Comparison of ENCODE assay signal across 21 cellular contexts in genomic region chrX:151346931-151347543, GRCh38. TPM values are rescaled to one million over a fixed set of nuclear protein-coding genes. Genes with fewer than 3 reads are reported as not detected.
DNase-seq lines count a peak whose midpoint lies in the region; ATAC-seq and TF ChIP-seq lines count a peak whose summit lies in the region.
"Had no signal": no experiment of that assay in that cellular context is flagged by ENCODE, and none has a peak within 500 bp of the region (broad histone marks: within the 10 kb centered on the region; RNA-seq: fewer than 3 reads in every experiment).

No MANE protein-coding gene starts in this region.

- H3K27me3 Mint-ChIP-seq in activated naive CD8-positive, alpha-beta T cell treated with anti-CD3 and anti-CD28 coated beads, Interleukin-2, amount 50 U/mL, for 24 hours, result peaks cover 12% of the 10 kb centered on the region
- H3K27me3 Mint-ChIP-seq in activated naive CD8-positive, alpha-beta T cell treated with anti-CD3 and anti-CD28 coated beads for 36 hours, result peaks cover 14% of the 10 kb centered on the region
- no peaks in the 10 kb centered on the region for H3K27me3 Mint-ChIP-seq in neural progenitor cell (ENCODE audit: insufficient read depth, low read depth)

- no peak overlapping the region for H3K4me3 ChIP-seq in neural progenitor cell
- no peak overlapping the region for H3K4me3 ChIP-seq in upper lobe of right lung
- no peak overlapping the region for H3K4me3 ChIP-seq in esophagus muscularis mucosa
- H3K4me3 ChIP-seq: A549; BLaER1 treated with 17β-estradiol and CSF1 and Interleukin-3, amounts not matched to agents 10 nM and 100 nM; HAP-1 had no signal

- no peak overlapping the region for H3K27ac Mint-ChIP-seq in activated naive CD8-positive, alpha-beta T cell treated with anti-CD3 and anti-CD28 coated beads, Interleukin-2, amount 50 U/mL, for 24 hours
- H3K27ac Mint-ChIP-seq in activated naive CD8-positive, alpha-beta T cell treated with anti-CD3 and anti-CD28 coated beads for 36 hours, result no peak overlapping the region
- no peak overlapping the region for H3K27ac Mint-ChIP-seq in neural progenitor cell
- H3K27ac Mint-ChIP-seq: CD4-positive, alpha-beta T cell; CD8-positive, alpha-beta memory T cell; HFFc6 had no signal

- H3F3A ChIP-seq in neural progenitor cell (ENCODE audit: low read depth), result peaks cover 5% of the 10 kb centered on the region

- H3K4me2 ChIP-seq in neural progenitor cell, result peak overlapping the region; percentile 35
- H3K4me2 ChIP-seq: A549; BLaER1 treated with 17β-estradiol and CSF1 and Interleukin-3, amounts not matched to agents 10 nM and 100 nM had no signal

- H3K36me3 Mint-ChIP-seq in activated naive CD8-positive, alpha-beta T cell treated with anti-CD3 and anti-CD28 coated beads, Interleukin-2, amount 50 U/mL, for 24 hours (ENCODE audit: low read depth), result no peaks in the 10 kb centered on the region
- no peaks in the 10 kb centered on the region for H3K36me3 Mint-ChIP-seq in activated naive CD8-positive, alpha-beta T cell treated with anti-CD3 and anti-CD28 coated beads for 36 hours
- H3K36me3 Mint-ChIP-seq in neural progenitor cell, result no peaks in the 10 kb centered on the region
- H3K36me3 Mint-ChIP-seq: CD14-positive monocyte; CD8-positive, alpha-beta memory T cell had no signal

- peak overlapping the region; percentile 84 for H3K27ac ChIP-seq in neural progenitor cell
- H3K27ac ChIP-seq in upper lobe of right lung, result no peak overlapping the region
- H3K27ac ChIP-seq in esophagus muscularis mucosa (replicated peaks in 1 of 4), result no peak overlapping the region
- H3K27ac ChIP-seq: 22Rv1; A549; BLaER1 treated with 17β-estradiol and CSF1 and Interleukin-3, amounts not matched to agents 10 nM and 100 nM had no signal

- H3K27me3 ChIP-seq in neural progenitor cell (no peaks in the 10 kb centered on the region), upper lobe of right lung (no peaks in the 10 kb centered on the region), esophagus muscularis mucosa (no peaks in the 10 kb centered on the region)
- H3K27me3 ChIP-seq: BE2C had no signal

- H3K9me3 Mint-ChIP-seq in activated naive CD8-positive, alpha-beta T cell treated with anti-CD3 and anti-CD28 coated beads, Interleukin-2, amount 50 U/mL, for 24 hours, result no peaks in the 10 kb centered on the region
- peaks cover 2% of the 10 kb centered on the region for H3K9me3 Mint-ChIP-seq in activated naive CD8-positive, alpha-beta T cell treated with anti-CD3 and anti-CD28 coated beads for 36 hours
- H3K9me3 Mint-ChIP-seq in neural progenitor cell, result no peaks in the 10 kb centered on the region
- H3K9me3 Mint-ChIP-seq: CD4-positive, alpha-beta T cell; CD8-positive, alpha-beta memory T cell; HFFc6 had no signal

- H3K9me3 ChIP-seq in neural progenitor cell (ENCODE audit: low read depth) (no peaks in the 10 kb centered on the region), upper lobe of right lung (no peaks in the 10 kb centered on the region), esophagus muscularis mucosa (no peaks in the 10 kb centered on the region)
- H3K9me3 ChIP-seq: A549, BE2C, HAP-1 had no signal

- peak; percentile 33 for ATAC-seq in activated naive CD8-positive, alpha-beta T cell treated with anti-CD3 and anti-CD28 coated beads, Interleukin-2, amount 50 U/mL, for 24 hours
- no peak for ATAC-seq in upper lobe of right lung
- ATAC-seq: A549 had no signal

- no peak overlapping the region for H3K9ac ChIP-seq in neural progenitor cell
- H3K9ac ChIP-seq: BLaER1 treated with 17β-estradiol and CSF1 and Interleukin-3, amounts not matched to agents 10 nM and 100 nM had no signal

- H3K36me3 ChIP-seq in neural progenitor cell (no peaks in the 10 kb centered on the region), upper lobe of right lung (no peaks in the 10 kb centered on the region), esophagus muscularis mucosa (no peaks in the 10 kb centered on the region)
- H3K36me3 ChIP-seq: BE2C; BLaER1 treated with 17β-estradiol and CSF1 and Interleukin-3, amounts not matched to agents 10 nM and 100 nM; HAP-1 had no signal

- no peaks in the 10 kb centered on the region for H4K20me1 ChIP-seq in neural progenitor cell (ENCODE audit: low read depth)
- H4K20me1 ChIP-seq: BLaER1 treated with 17β-estradiol and CSF1 and Interleukin-3, amounts not matched to agents 10 nM and 100 nM had no signal

- H3K79me2 ChIP-seq in neural progenitor cell (ENCODE audit: low read depth), result no peaks in the 10 kb centered on the region

- peaks cover 2% of the 10 kb centered on the region for H3K4me1 Mint-ChIP-seq in activated naive CD8-positive, alpha-beta T cell treated with anti-CD3 and anti-CD28 coated beads, Interleukin-2, amount 50 U/mL, for 24 hours
- H3K4me1 Mint-ChIP-seq in activated naive CD8-positive, alpha-beta T cell treated with anti-CD3 and anti-CD28 coated beads for 36 hours, result peaks cover 2% of the 10 kb centered on the region
- peaks cover 6% of the 10 kb centered on the region for H3K4me1 Mint-ChIP-seq in neural progenitor cell
- H3K4me1 Mint-ChIP-seq: CD14-positive monocyte; CD8-positive, alpha-beta memory T cell had no signal

- TF ChIP-seq CTCF in neural progenitor cell (IDR thresholded peaks at IDR 0.05) (no peak), upper lobe of right lung (IDR thresholded peaks at IDR 0.05) (no peak), esophagus muscularis mucosa (IDR thresholded peaks at IDR 0.05) (no peak)

- H2AFZ ChIP-seq in neural progenitor cell (replicated peaks), result no peak overlapping the region

- H3K4me3 Mint-ChIP-seq in activated naive CD8-positive, alpha-beta T cell treated with anti-CD3 and anti-CD28 coated beads, Interleukin-2, amount 50 U/mL, for 24 hours, result no peak overlapping the region
- no peak overlapping the region for H3K4me3 Mint-ChIP-seq in activated naive CD8-positive, alpha-beta T cell treated with anti-CD3 and anti-CD28 coated beads for 36 hours
- H3K4me3 Mint-ChIP-seq in neural progenitor cell, result no peak overlapping the region
- H3K4me3 Mint-ChIP-seq: CD14-positive monocyte; CD4-positive, alpha-beta T cell; CD8-positive, alpha-beta memory T cell; HFFc6 had no signal

- 41% methylated on average over 2 of the region's 2 CpGs for WGBS in esophagus muscularis mucosa

- TF ChIP-seq EP300 in esophagus muscularis mucosa (IDR thresholded peaks at IDR 0.05), result no peak

- no peak for TF ChIP-seq POLR2A in esophagus muscularis mucosa (IDR thresholded peaks at IDR 0.05; ENCODE audit: low read depth)

- H3K4me1 ChIP-seq in neural progenitor cell (peaks cover 24% of the 10 kb centered on the region), upper lobe of right lung (no peaks in the 10 kb centered on the region), esophagus muscularis mucosa (no peaks in the 10 kb centered on the region)
- H3K4me1 ChIP-seq: A549, BE2C, HAP-1 had no signal

- intact Hi-C loops in upper lobe of right lung (cut with DNase I) (no loop called here), esophagus muscularis mucosa (cut with DNase I) (no loop called here)

- DNase-seq in activated naive CD8-positive, alpha-beta T cell treated with anti-CD3 and anti-CD28 coated beads, Interleukin-2, amount 50 U/mL, for 24 hours, result no peak
- DNase-seq in activated naive CD8-positive, alpha-beta T cell treated with anti-CD3 and anti-CD28 coated beads for 36 hours, result no peak
- DNase-seq in neural progenitor cell (ENCODE audit: low spot score), result peak; percentile 63
- peak; percentile 54 for DNase-seq in retina
- DNase-seq in anterior cingulate cortex (lab: John Stamatoyannopoulos, UW), result no peak
- DNase-seq in upper lobe of right lung, result no peak
- DNase-seq in esophagus muscularis mucosa (ENCODE audit: extremely low spot score), result no peak
- DNase-seq: ACHN; AML-193; BE2C; CD4-positive, alpha-beta T cell; CD8-positive, alpha-beta memory T cell; DMS53; DMS79 treated with DMSO at 0.1 percent for 48 hours; GOT3; HFFc6 had no signal

RNA-seq across cellular contexts. Expression of gene VMA21, which starts 50.0 kb away (rescaled TPM):
- 10 to 100 TPM; 60.6 to 62.9 TPM for total RNA-seq in activated naive CD8-positive, alpha-beta T cell treated with anti-CD3 and anti-CD28 coated beads for 36 hours
- total RNA-seq in neural progenitor cell (ENCODE audit: low replicate concordance), result 111 and 161 TPM in 2 replicates
- total RNA-seq in upper lobe of right lung, result 28.0 TPM
- total RNA-seq in esophagus muscularis mucosa, result 10 to 100 TPM; 17.9 to 28.3 (median 24.3) TPM

Comparison
In these comparisons a context has a peak if more than half of its experiments do, and no peak if none do; other contexts are left out.
1. DNase-seq: peak in neural progenitor cell (single experiment) and retina (single experiment); none in activated naive CD8-positive, alpha-beta T cell treated with anti-CD3 and anti-CD28 coated beads, Interleukin-2, amount 50 U/mL, for 24 hours (single experiment), activated naive CD8-positive, alpha-beta T cell treated with anti-CD3 and anti-CD28 coated beads for 36 hours (single experiment), anterior cingulate cortex (0 of 58), upper lobe of right lung (single experiment) and esophagus muscularis mucosa (single experiment).